30 cellular contexts compared by ENCODE assay signal in the genomic region with DNA sequence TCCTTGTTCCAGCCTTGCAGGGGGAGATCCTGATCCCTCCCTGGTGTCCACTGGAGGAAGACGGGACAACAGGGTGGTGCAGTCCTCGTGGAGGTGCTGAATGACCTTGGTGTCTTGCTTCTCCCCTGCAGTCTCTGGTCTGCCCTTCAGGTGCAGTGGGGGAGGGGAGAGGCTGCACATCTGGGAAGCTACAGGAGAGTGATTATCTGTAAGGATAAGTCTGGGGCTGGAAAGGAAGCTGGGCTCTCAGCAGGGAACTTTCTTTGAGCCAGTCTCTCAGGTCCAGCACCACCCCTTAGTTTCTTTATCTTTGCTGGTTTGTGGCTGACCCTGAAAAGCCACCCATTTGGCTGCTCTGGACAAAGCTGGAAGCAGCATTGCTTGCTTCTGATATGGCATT.
"Had no signal": no experiment of that assay in that cellular context is flagged by ENCODE, and none has a peak within 500 bp of the region (broad histone marks: within the 10 kb centered on the region; RNA-seq: fewer than 3 reads in every experiment).

No MANE protein-coding gene starts in this region.

- H3K36me3 ChIP-seq: adrenal gland, colonic mucosa, WERI-Rb-1 had no signal

- FAIRE-seq: frontal cortex had no signal

- H3K27me3 ChIP-seq: adrenal gland, body of pancreas, colonic mucosa had no signal

- H3K27ac ChIP-seq: adrenal gland, body of pancreas, colonic mucosa, WERI-Rb-1 had no signal

- H3K9me3 ChIP-seq: adrenal gland, body of pancreas, colonic mucosa had no signal

- H3K4me3 ChIP-seq: adrenal gland, body of pancreas, colonic mucosa had no signal

- ATAC-seq: activated CD4-positive, CD25-positive, alpha-beta regulatory T cell treated with anti-CD3 and anti-CD28 coated beads, Interleukin-2, amount 50 U/mL, for 24 hours; activated CD8-positive, alpha-beta memory T cell treated with anti-CD3 and anti-CD28 coated beads, Interleukin-2, amount 10 ng/mL, durations not matched to agents 7 days and 5 days; activated CD8-positive, alpha-beta T cell treated with anti-CD3 and anti-CD28 coated beads, Interleukin-2, amount 10 ng/mL, durations not matched to agents 7 days and 5 days; activated naive CD8-positive, alpha-beta T cell treated with anti-CD3 and anti-CD28 coated beads, Interleukin-2, amount 50 U/mL, for 24 hours; body of pancreas; esophagus mucosa; T-helper 17 cell had no signal

- H3K4me1 ChIP-seq: adrenal gland, body of pancreas, colonic mucosa had no signal

- DNase-seq: activated B cell treated with CpG ODN at 0.5 μM for 24 hours; activated CD4-positive, alpha-beta memory T cell treated with anti-CD3 and anti-CD28 coated beads for 36 hours; activated CD4-positive, alpha-beta T cell treated with anti-CD3 and anti-CD28 coated beads for 48 hours; activated CD4-positive, alpha-beta T cell treated with anti-CD3 and anti-CD28 coated beads, Interleukin-2, amount 50 U/mL, for 1 hour; activated CD8-positive, alpha-beta memory T cell treated with anti-CD3 and anti-CD28 coated beads, Interleukin-2, amount 10 ng/mL, durations not matched to agents 7 days and 5 days; activated CD8-positive, alpha-beta memory T cell treated with anti-CD3 and anti-CD28 coated beads, Interleukin-2, amount 50 U/mL, for 4 hours; activated CD8-positive, alpha-beta T cell treated with anti-CD3 and anti-CD28 coated beads, Interleukin-2, amount 10 ng/mL, durations not matched to agents 7 days and 5 days; activated effector memory CD4-positive, alpha-beta T cell treated with anti-CD3 and anti-CD28 coated beads, Interleukin-2, amount 50 U/mL, for 16 hours; activated naive CD4-positive, alpha-beta T cell treated with anti-CD3 and anti-CD28 coated beads for 36 hours; activated naive CD8-positive, alpha-beta T cell treated with anti-CD3 and anti-CD28 coated beads for 36 hours; activated naive CD8-positive, alpha-beta T cell treated with anti-CD3 and anti-CD28 coated beads, Interleukin-2, amount 50 U/mL, for 24 hours; activated T-cell treated with anti-CD3 and anti-CD28 coated beads, Interleukin-2, amount 50 U/mL, for 1 hour; activated T-cell treated with anti-CD3 and anti-CD28 coated beads, Interleukin-2, amount 50 U/mL, for 48 hours; amygdala; aorta; body of pancreas; caudate nucleus; cerebellar nuclear complex; colonic mucosa; effector CD8-positive, alpha-beta T cell; foreskin fibroblast; head of caudate nucleus; T-helper 1 cell; T-helper 17 cell; T1000; WERI-Rb-1 had no signal
